In genomic region chr9:503881-504852, GRCh38 we compare ENCODE assay signal across 8 cellular contexts. TPM values are rescaled to one million over a fixed set of nuclear protein-coding genes. Genes with fewer than 3 reads are reported as not detected.
DNase-seq lines count a peak whose midpoint lies in the region; ATAC-seq and TF ChIP-seq lines count a peak whose summit lies in the region.

Gene KANK1 (plus strand): TSS chr9:504695.

- peaks cover 10% of the 10 kb centered on the region for H3K36me3 Mint-ChIP-seq in nephron (ENCODE audit: low read depth)

- H3K4me1 Mint-ChIP-seq in nephron, result peaks cover 19% of the 10 kb centered on the region

- peak within 1 kb of the TSS; percentile 57 for H3K4me3 ChIP-seq in HL-60 (replicated peaks; ENCODE audit: insufficient read depth, low read length)
- peak within 1 kb of the TSS; percentile 64 for H3K4me3 ChIP-seq in fibroblast of the aortic adventitia (ENCODE audit: low read depth, low read length)

- ATAC-seq in GM19467 (IDR thresholded peaks at IDR 0.05; ENCODE audit: unreplicated experiment), result peak; percentile 87
- ATAC-seq in stimulated activated naive CD8-positive, alpha-beta T cell treated with anti-CD3 and anti-CD28 coated beads, Interleukin-15, Interleukin-2, amounts not matched to agents 100 U/mL and 50 U/mL, for 24 hours, result peak; percentile 85

- H3K27ac Mint-ChIP-seq in nephron, result peak within 1 kb of the TSS; percentile 72 to 90 (median 86)

- H3K27me3 Mint-ChIP-seq in nephron (ENCODE audit: low read depth), result peaks cover 39% of the 10 kb centered on the region

- peaks cover 3% of the 10 kb centered on the region for H3K9me3 Mint-ChIP-seq in nephron

- TF ChIP-seq CTCF in HL-60 (IDR thresholded peaks at IDR 0.05; ENCODE audit: insufficient read depth, low read length) (peak; percentile 1), fibroblast of the aortic adventitia (IDR thresholded peaks at IDR 0.05; ENCODE audit: insufficient read depth, low read length) (no peak), nephron (IDR thresholded peaks at IDR 0.05; ENCODE audit: unreplicated experiment in 3 of 3) (peak; percentile 11 to 40 (median 33))

- H3K27me3 ChIP-seq in HL-60 (ENCODE audit: insufficient read depth, poor library complexity, severe bottlenecking), result peaks cover 30% of the 10 kb centered on the region

- H3K27ac ChIP-seq in HL-60 (replicated peaks), result no peak within 1 kb of the TSS

- H3K4me3 Mint-ChIP-seq in nephron, result peak within 1 kb of the TSS; percentile 91 to 92 (median 91)

- in situ Hi-C loops in Caki2 (cut with HindIII; ENCODE audit: low pct_unique_long_range_greater_than_20kb, low sequenced_read_pairs), result no loop called here

- DNase-seq in Caki2 (ENCODE audit: low read depth) (peak; percentile 90), HL-60 (ENCODE audit: low read depth in 1 of 2, low spot score in 1 of 2) (peak; percentile 41 to 56), RKO (ENCODE audit: low spot score) (peak; percentile 76), fibroblast of the aortic adventitia (ENCODE audit: low read depth) (peak; percentile 30)
- peak; percentile 75 for DNase-seq in activated effector memory CD4-positive, alpha-beta T cell treated with Interleukin-2 at 50 U/mL for 16 hours
- peak; percentile 79 for DNase-seq in stimulated activated naive CD8-positive, alpha-beta T cell treated with anti-CD3 and anti-CD28 coated beads, Interleukin-15, Interleukin-2, amounts not matched to agents 100 U/mL and 50 U/mL, for 24 hours

RNA-seq across cellular contexts. Expression of gene KANK1, which starts in this region (rescaled TPM):
- total RNA-seq in Caki2 (2014; rRNA removed; shearing (Covaris generic); ENCODE audit: low replicate concordance), result 64.6 and 67.3 TPM in 2 replicates
- 17.6 and 22.5 TPM in 2 replicates for total RNA-seq in fibroblast of the aortic adventitia (ENCODE audit: low replicate concordance)

Comparison
In these comparisons a context has a peak if more than half of its experiments do, and no peak if none do; other contexts are left out.
1. DNase-seq: peak in every context shown above with its lines; median percentile 90 in Caki2; 79 in stimulated activated naive CD8-positive, alpha-beta T cell treated with anti-CD3 and anti-CD28 coated beads, Interleukin-15, Interleukin-2, amounts not matched to agents 100 U/mL and 50 U/mL, for 24 hours; 76 in RKO; 75 in activated effector memory CD4-positive, alpha-beta T cell treated with Interleukin-2 at 50 U/mL for 16 hours; 48 in HL-60; 30 in fibroblast of the aortic adventitia.